1 cellular context compared by ENCODE assay signal in genomic region chr16:67892899-67893790, GRCh38.
A peak's percentile ranks its signal among the peaks of the same experiment; 100 is the strongest.
TF ChIP-seq lines count a peak whose summit lies in the region.

Gene PSKH1 (plus strand): TSS chr16:67893254. CDS start chr16:67908750, 15,496 bp downstream.

TF ChIP-seq in WTC11, 78 proteins besides CTCF, POLR2A, EP300 and RAD21 (continued from another document):
- no peak for TF ChIP-seq PREB (CRISPR knock-in tag; IDR thresholded peaks at IDR 0.05; ENCODE audit: borderline replicate concordance)
- TF ChIP-seq HMGA2 (CRISPR knock-in tag; IDR thresholded peaks at IDR 0.05) = no peak
- no peak for TF ChIP-seq ZMAT4 (CRISPR knock-in tag; IDR thresholded peaks at IDR 0.05)
- peak; percentile 51 for TF ChIP-seq FOXK1 (CRISPR knock-in tag; IDR thresholded peaks at IDR 0.05)
- no peak for TF ChIP-seq MYBL2 (CRISPR knock-in tag; IDR thresholded peaks at IDR 0.05)
- no peak; the same call in 1 of the 2 replicates for TF ChIP-seq HMGXB4 (CRISPR knock-in tag; IDR thresholded peaks at IDR 0.05)
- TF ChIP-seq NR1H2 (CRISPR knock-in tag; IDR thresholded peaks at IDR 0.05) = no peak
- TF ChIP-seq IRF2 (CRISPR knock-in tag; IDR thresholded peaks at IDR 0.05; ENCODE audit: borderline replicate concordance, low read depth) = no peak
- TF ChIP-seq MAX (CRISPR knock-in tag; IDR thresholded peaks at IDR 0.05) = no peak; the same call in 1 of the 2 replicates
- no peak for TF ChIP-seq ATF1 (CRISPR knock-in tag; IDR thresholded peaks at IDR 0.05)
